19 cellular contexts compared by ENCODE assay signal in the genomic region with DNA sequence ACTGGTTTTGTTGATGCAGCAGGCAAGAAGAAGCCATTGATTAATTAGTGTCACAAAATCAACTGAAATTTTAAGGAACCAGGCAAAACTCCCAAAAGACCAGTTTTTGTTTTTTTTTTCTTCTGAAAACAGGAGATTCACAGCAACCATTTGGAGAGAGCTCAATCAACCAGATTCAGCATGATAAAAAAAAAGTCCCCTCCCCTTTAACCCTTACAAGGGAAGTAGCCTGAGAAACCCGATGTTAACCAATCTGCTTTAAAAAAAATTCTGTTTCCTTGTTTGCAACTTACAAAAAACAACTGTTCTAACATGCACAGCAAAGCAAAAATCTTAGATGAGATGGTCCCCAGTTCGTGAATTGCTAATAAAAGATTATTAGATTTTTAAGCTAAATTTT. TPM values are rescaled to one million over a fixed set of nuclear protein-coding genes. Genes with fewer than 3 reads are reported as not detected.
"Had no signal": no experiment of that assay in that cellular context is flagged by ENCODE, and none has a peak within 500 bp of the region (broad histone marks: within the 10 kb centered on the region; RNA-seq: fewer than 3 reads in every experiment).

No MANE protein-coding gene starts in this region.

- H3K9me3 Mint-ChIP-seq: activated B cell treated with CpG ODN at 0.5 μM for 24 hours; activated T-helper 2 cell treated with anti-CD3 and anti-CD28 coated beads, Interferon-gamma antibody, Interleukin-2, Interleukin-4, amounts not matched to agents 10 μg/mL and 5 μg/mL and 100 μg/mL, durations not matched to agents 14 hours and 24 hours and 36 hours; central memory CD8-positive, alpha-beta T cell; dendritic cell treated with granulocyte-macrophage colony-stimulating factor and Interleukin-4, amounts not matched to agents 40 ng/mL and 50 ng/mL, for 4 days; stimulated activated naive CD8-positive, alpha-beta T cell treated with anti-CD3 and anti-CD28 coated beads, Interleukin-15, amount 100 ng/mL, for 72 hours had no signal

- H3K4me1 ChIP-seq: body of pancreas, left ventricle myocardium inferior, testis had no signal

- H3K9me3 ChIP-seq: body of pancreas, left ventricle myocardium inferior, testis had no signal

- H3K4me3 ChIP-seq: body of pancreas, left ventricle myocardium inferior, testis had no signal

- H3K36me3 ChIP-seq: left ventricle myocardium inferior had no signal

- H3K27me3 Mint-ChIP-seq: activated B cell treated with CpG ODN at 0.5 μM for 24 hours; activated CD4-positive, alpha-beta T cell treated with anti-CD3 and anti-CD28 coated beads, Interleukin-2, amount 10 ng/mL, durations not matched to agents 7 days and 5 days; dendritic cell treated with granulocyte-macrophage colony-stimulating factor and Interleukin-4, amounts not matched to agents 40 ng/mL and 50 ng/mL, for 4 days; stimulated activated naive CD8-positive, alpha-beta T cell treated with anti-CD3 and anti-CD28 coated beads, Interleukin-15, amount 100 ng/mL, for 72 hours; T-helper 17 cell had no signal

- H3K4me3 Mint-ChIP-seq: activated B cell treated with CpG ODN at 0.5 μM for 24 hours; activated CD4-positive, alpha-beta T cell treated with anti-CD3 and anti-CD28 coated beads, Interleukin-2, amount 10 ng/mL, durations not matched to agents 7 days and 5 days; central memory CD8-positive, alpha-beta T cell; dendritic cell treated with granulocyte-macrophage colony-stimulating factor and Interleukin-4, amounts not matched to agents 40 ng/mL and 50 ng/mL, for 4 days; stimulated activated naive CD8-positive, alpha-beta T cell treated with anti-CD3 and anti-CD28 coated beads, Interleukin-15, amount 100 ng/mL, for 72 hours; T-helper 17 cell had no signal

- H3K27ac Mint-ChIP-seq: activated B cell treated with CpG ODN at 0.5 μM for 24 hours; activated CD4-positive, alpha-beta T cell treated with anti-CD3 and anti-CD28 coated beads, Interleukin-2, amount 10 ng/mL, durations not matched to agents 7 days and 5 days; activated T-helper 2 cell treated with anti-CD3 and anti-CD28 coated beads, Interferon-gamma antibody, Interleukin-2, Interleukin-4, amounts not matched to agents 10 μg/mL and 5 μg/mL and 100 μg/mL, durations not matched to agents 14 hours and 24 hours and 36 hours; dendritic cell treated with granulocyte-macrophage colony-stimulating factor and Interleukin-4, amounts not matched to agents 40 ng/mL and 50 ng/mL, for 4 days; stimulated activated naive CD8-positive, alpha-beta T cell treated with anti-CD3 and anti-CD28 coated beads, Interleukin-15, amount 100 ng/mL, for 72 hours; T-helper 17 cell had no signal

- H3K4me1 Mint-ChIP-seq: activated B cell treated with CpG ODN at 0.5 μM for 24 hours; activated CD4-positive, alpha-beta T cell treated with anti-CD3 and anti-CD28 coated beads, Interleukin-2, amount 10 ng/mL, durations not matched to agents 7 days and 5 days; central memory CD8-positive, alpha-beta T cell; stimulated activated naive CD8-positive, alpha-beta T cell treated with anti-CD3 and anti-CD28 coated beads, Interleukin-15, amount 100 ng/mL, for 72 hours; T-helper 17 cell had no signal

- FAIRE-seq: kidney had no signal

- H3K27me3 ChIP-seq: body of pancreas, testis had no signal

- ATAC-seq: body of pancreas; stimulated activated naive CD8-positive, alpha-beta T cell treated with anti-CD3 and anti-CD28 coated beads, Interleukin-15, amount 100 ng/mL, for 72 hours; T-helper 17 cell had no signal

- DNase-seq: activated B cell treated with CpG ODN at 0.5 μM for 24 hours; activated CD4-positive, alpha-beta T cell treated with anti-CD3 and anti-CD28 coated beads, Interleukin-2, amount 10 ng/mL, durations not matched to agents 7 days and 5 days; activated CD8-positive, alpha-beta memory T cell treated with anti-CD3 and anti-CD28 coated beads for 24 hours; activated naive CD4-positive, alpha-beta T cell treated with anti-CD3 and anti-CD28 coated beads, Interleukin-2, amount 50 U/mL, for 16 hours; body of pancreas; kidney; left ventricle myocardium inferior; stimulated activated CD4-positive, alpha-beta T cell treated with anti-CD3 and anti-CD28 coated beads, Interleukin-15, amount 100 ng/mL, for 24 hours; stimulated activated CD4-positive, alpha-beta T cell treated with anti-CD3 and anti-CD28 coated beads, Interleukin-4, amount 100 ng/mL, for 24 hours; stimulated activated naive CD8-positive, alpha-beta T cell treated with anti-CD3 and anti-CD28 coated beads, Interleukin-15, amount 100 ng/mL, for 72 hours; T-helper 17 cell; testis had no signal

- H3K27ac ChIP-seq: body of pancreas, left ventricle myocardium inferior, testis had no signal

RNA-seq across cellular contexts. Expression of gene HMHB1, which starts 59.7 kb away (rescaled TPM):
- total RNA-seq: activated CD4-positive, alpha-beta T cell treated with anti-CD3 and anti-CD28 coated beads, Interleukin-2, amount 10 ng/mL, durations not matched to agents 7 days and 5 days; activated T-helper 2 cell treated with anti-CD3 and anti-CD28 coated beads, Interferon-gamma antibody, Interleukin-2, Interleukin-4, amounts not matched to agents 10 μg/mL and 5 μg/mL and 100 μg/mL, durations not matched to agents 14 hours and 24 hours and 36 hours; body of pancreas; kidney; left ventricle myocardium inferior; mesenteric fat pad; skeletal muscle tissue; T-helper 17 cell; testis; urinary bladder had no signal
- polyA plus RNA-seq: esophagus, urinary bladder had no signal
